Comparison of ENCODE assay signal across 8 cellular contexts in the genomic region with DNA sequence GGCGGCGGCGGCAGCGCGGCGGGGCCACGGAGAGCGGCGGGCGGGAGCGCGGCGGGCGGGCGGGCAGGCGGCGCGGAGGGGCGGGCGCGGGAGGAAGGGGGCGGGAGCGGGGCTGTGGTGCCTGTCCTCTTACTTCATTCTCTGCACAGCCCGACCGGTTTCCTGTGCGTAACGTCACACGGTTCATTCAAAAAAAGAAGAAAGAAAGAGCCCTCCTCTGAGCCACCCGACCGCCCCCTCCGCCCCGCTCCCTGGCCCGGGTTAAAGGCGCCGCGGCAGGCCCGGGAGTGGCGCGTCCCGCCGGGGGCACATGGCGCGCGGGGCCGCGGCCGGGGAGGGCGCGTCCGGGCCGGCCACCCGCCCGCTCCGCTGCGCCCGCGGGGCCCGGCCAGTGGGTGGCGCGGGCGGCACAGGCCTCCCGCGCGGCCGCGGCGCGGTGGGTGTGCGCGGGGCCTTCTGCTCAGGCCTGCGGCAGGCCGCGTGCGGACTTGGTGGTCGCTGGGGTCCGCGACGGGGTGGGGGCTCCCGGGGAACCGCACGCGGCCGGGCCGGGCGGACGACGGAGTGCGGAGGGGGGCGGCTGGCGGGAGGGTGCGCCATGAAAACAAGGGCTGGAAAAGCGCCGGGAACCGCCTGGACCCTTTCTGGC. TPM values are rescaled to one million over a fixed set of nuclear protein-coding genes. Genes with fewer than 3 reads are reported as not detected.
A peak's percentile ranks its signal among the peaks of the same experiment; 100 is the strongest.
DNase-seq lines count a peak whose midpoint lies in the region; ATAC-seq and TF ChIP-seq lines count a peak whose summit lies in the region.

No MANE protein-coding gene starts in this region.

- H3K27ac ChIP-seq in right atrium auricular region (peak overlapping the region; percentile 89), rectal smooth muscle tissue (ENCODE audit: low read depth, low read length) (peak overlapping the region; percentile 76), vagina (peak overlapping the region; percentile 93)

- DNase-seq in NCI-H1092 (lab: John Stamatoyannopoulos, UW) (peak; percentile 74), T-helper 1 cell (peak; percentile 75 to 90 (median 84)), amniotic stem cell (lab: John Stamatoyannopoulos, UW) (peak; percentile 55), right atrium auricular region (ENCODE audit: low spot score) (peak; percentile 83), vagina (ENCODE audit: extremely low spot score in 2 of 2) (no peak)

- H3K27me3 ChIP-seq in right atrium auricular region (no peaks in the 10 kb centered on the region), rectal smooth muscle tissue (ENCODE audit: control insufficient read depth, insufficient read depth, low read length) (no peaks in the 10 kb centered on the region), vagina (no peaks in the 10 kb centered on the region)

- no peak for TF ChIP-seq POLR2A in vagina (IDR thresholded peaks at IDR 0.05)

- 0 out of 2 replicates have a peak, but pooled peaks have one; percentile 9 for TF ChIP-seq CTCF in GM12874 (IDR thresholded peaks at IDR 0.05; ENCODE audit: insufficient read depth, low read depth, low read length)
- TF ChIP-seq CTCF in right atrium auricular region (IDR thresholded peaks at IDR 0.05) = no peak
- TF ChIP-seq CTCF in vagina (IDR thresholded peaks at IDR 0.05) = no peak

- H3K4me1 ChIP-seq in right atrium auricular region (peaks cover 0 to 40% of the 10 kb centered on the region in 2 donors), rectal smooth muscle tissue (ENCODE audit: control insufficient read depth, insufficient read depth, low read length) (peaks cover 15% of the 10 kb centered on the region), vagina (peaks cover 29% of the 10 kb centered on the region)

- H3K36me3 ChIP-seq in right atrium auricular region (no peaks in the 10 kb centered on the region), rectal smooth muscle tissue (ENCODE audit: control insufficient read depth, insufficient read depth, low read length) (no peaks in the 10 kb centered on the region), vagina (no peaks in the 10 kb centered on the region)

- ATAC-seq in HG02623 (IDR thresholded peaks at IDR 0.05; ENCODE audit: unreplicated experiment) = peak; percentile 59

- H3K9me3 ChIP-seq in right atrium auricular region (no peaks in the 10 kb centered on the region), vagina (no peaks in the 10 kb centered on the region)

- intact Hi-C loops in vagina (cut with DNase I) = loop anchor here (5.0 kb wide), 1 partner anchor 293 kb away; no protein-coding TSS in a partner anchor

- H3K4me3 ChIP-seq in right atrium auricular region (peak overlapping the region; percentile 74 to 75), rectal smooth muscle tissue (ENCODE audit: low read length) (peak overlapping the region; percentile 91), vagina (peak overlapping the region; percentile 63 to 84)

- H3K9ac ChIP-seq in rectal smooth muscle tissue (ENCODE audit: low read length) = peak overlapping the region; percentile 65

RNA-seq across cellular contexts. Expression of gene BCL2, which starts 0.6 kb away (rescaled TPM):
- total RNA-seq in right atrium auricular region = 1 to 10 TPM; 6.5 to 8.0 TPM
- 18.7 TPM for total RNA-seq in vagina

RNA-seq across cellular contexts. Expression of gene KDSR, which starts 46.8 kb away (rescaled TPM):
- total RNA-seq in right atrium auricular region = 10 to 100 TPM; 32.7 to 33.8 TPM
- 42.0 TPM for total RNA-seq in vagina

Comparison
In these comparisons a context has a peak if more than half of its experiments do, and no peak if none do; other contexts are left out.
1. DNase-seq: peak in NCI-H1092 (single experiment), T-helper 1 cell (5 of 5), amniotic stem cell (single experiment) and right atrium auricular region (single experiment); none in vagina (0 of 2).
2. Peak in every context shown above with its lines, with median percentiles within 50 percentile points of each other: H3K27ac ChIP-seq and H3K4me3 ChIP-seq.